ENCODE assay signal across 1 cellular context in the genomic region with DNA sequence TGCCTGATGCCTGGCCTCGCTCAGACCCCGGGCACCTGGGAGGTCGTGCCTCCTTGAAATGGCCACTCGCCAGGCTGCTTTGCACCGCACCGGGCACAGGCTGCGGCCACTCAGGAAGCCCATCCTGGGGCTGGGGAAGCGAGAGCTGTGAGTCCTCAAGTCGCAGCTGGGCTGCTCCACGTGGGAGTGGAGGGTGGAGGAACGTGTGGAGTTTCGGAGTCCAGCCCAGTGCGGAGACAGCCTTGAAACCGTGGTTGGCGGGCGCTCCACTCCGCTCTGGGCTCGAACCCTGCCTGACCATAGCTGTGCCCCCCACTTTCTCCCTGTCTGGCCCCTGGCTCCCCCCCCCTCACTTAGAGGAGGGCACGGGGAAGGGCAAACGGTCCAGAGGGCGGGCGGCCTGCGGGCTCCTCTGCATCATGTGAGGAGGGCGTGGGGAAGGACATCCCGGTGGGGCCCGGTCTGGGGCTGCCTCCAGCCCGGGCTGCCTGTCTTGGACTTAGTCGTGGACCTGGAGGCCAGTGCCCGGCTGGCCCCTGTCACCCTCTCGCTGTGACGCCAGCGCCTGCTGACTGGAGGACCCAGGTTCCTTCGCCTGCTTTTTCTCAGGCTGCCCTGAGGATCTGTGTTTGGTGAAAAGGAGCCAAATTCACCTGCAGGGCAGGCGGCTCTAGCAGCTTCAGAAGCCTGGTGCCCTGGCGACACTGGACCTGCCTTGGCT.
TF ChIP-seq lines count a peak whose summit lies in the region.

No MANE protein-coding gene starts in this region.

TF ChIP-seq in liver, 16 proteins besides CTCF, POLR2A, EP300 and RAD21 (continued from another document):
- TF ChIP-seq, protein P1, sequence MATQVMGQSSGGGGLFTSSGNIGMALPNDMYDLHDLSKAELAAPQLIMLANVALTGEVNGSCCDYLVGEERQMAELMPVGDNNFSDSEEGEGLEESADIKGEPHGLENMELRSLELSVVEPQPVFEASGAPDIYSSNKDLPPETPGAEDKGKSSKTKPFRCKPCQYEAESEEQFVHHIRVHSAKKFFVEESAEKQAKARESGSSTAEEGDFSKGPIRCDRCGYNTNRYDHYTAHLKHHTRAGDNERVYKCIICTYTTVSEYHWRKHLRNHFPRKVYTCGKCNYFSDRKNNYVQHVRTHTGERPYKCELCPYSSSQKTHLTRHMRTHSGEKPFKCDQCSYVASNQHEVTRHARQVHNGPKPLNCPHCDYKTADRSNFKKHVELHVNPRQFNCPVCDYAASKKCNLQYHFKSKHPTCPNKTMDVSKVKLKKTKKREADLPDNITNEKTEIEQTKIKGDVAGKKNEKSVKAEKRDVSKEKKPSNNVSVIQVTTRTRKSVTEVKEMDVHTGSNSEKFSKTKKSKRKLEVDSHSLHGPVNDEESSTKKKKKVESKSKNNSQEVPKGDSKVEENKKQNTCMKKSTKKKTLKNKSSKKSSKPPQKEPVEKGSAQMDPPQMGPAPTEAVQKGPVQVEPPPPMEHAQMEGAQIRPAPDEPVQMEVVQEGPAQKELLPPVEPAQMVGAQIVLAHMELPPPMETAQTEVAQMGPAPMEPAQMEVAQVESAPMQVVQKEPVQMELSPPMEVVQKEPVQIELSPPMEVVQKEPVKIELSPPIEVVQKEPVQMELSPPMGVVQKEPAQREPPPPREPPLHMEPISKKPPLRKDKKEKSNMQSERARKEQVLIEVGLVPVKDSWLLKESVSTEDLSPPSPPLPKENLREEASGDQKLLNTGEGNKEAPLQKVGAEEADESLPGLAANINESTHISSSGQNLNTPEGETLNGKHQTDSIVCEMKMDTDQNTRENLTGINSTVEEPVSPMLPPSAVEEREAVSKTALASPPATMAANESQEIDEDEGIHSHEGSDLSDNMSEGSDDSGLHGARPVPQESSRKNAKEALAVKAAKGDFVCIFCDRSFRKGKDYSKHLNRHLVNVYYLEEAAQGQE (IDR thresholded peaks at IDR 0.05) = no peak
- TF ChIP-seq NR2F2 (IDR thresholded peaks at IDR 0.05) = no peak
- TF ChIP-seq GABPA (IDR thresholded peaks at IDR 0.05 in 1 of 2, conservative IDR thresholded peaks at IDR 0.05 in 1 of 2) = no peak
- no peak for TF ChIP-seq FOXA2 (IDR thresholded peaks at IDR 0.05)
- no peak for TF ChIP-seq YY1 (IDR thresholded peaks at IDR 0.05)
- no peak for TF ChIP-seq RXRA (IDR thresholded peaks at IDR 0.05)
